Comparison of ENCODE assay signal across 18 cellular contexts in the genomic region with DNA sequence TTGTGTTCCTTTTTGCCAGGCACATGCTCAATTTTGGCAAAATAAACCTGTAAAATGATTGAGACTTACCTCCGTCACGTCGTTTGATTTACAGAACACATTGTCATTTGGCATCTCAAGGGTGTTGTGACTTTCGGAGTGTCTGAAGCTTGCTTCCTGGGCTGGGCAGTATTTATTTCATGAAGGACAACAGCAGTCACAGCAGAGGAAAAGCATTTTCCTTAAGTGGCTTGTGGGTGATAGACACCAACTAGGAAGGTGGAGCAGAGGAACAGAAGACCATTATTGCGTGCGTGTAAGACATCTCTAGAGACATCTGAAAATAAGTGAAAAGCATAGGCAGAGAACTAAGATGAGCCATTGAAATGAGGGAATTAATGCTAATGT.
A peak's percentile ranks its signal among the peaks of the same experiment; 100 is the strongest.
DNase-seq lines count a peak whose midpoint lies in the region; TF ChIP-seq lines count a peak whose summit lies in the region.
"Had no signal": no experiment of that assay in that cellular context is flagged by ENCODE, and none has a peak within 500 bp of the region (broad histone marks: within the 10 kb centered on the region; RNA-seq: fewer than 3 reads in every experiment).

No MANE protein-coding gene starts in this region.

- H3K9me3 ChIP-seq in endodermal cell (ENCODE audit: control insufficient read depth, low read length) = peaks cover 23% of the 10 kb centered on the region
- H3K9me3 ChIP-seq in iPS-20b (ENCODE audit: insufficient read depth, low read depth, low read length) = no peaks in the 10 kb centered on the region
- H3K9me3 ChIP-seq in trophoblast cell (ENCODE audit: insufficient read depth, low read depth, low read length) = no peaks in the 10 kb centered on the region
- H3K9me3 ChIP-seq: MG63 had no signal

- H3K14ac ChIP-seq in trophoblast cell (ENCODE audit: low read length) = no peak overlapping the region

- peak overlapping the region; percentile 25 for H3K27ac ChIP-seq in endodermal cell (ENCODE audit: low read depth, low read length)
- H3K27ac ChIP-seq in iPS-20b (ENCODE audit: low read length) = peak overlapping the region; percentile 77
- H3K27ac ChIP-seq in trophoblast cell (ENCODE audit: low read depth, low read length) = no peak overlapping the region
- H3K27ac ChIP-seq: GM23248 had no signal

- H4K8ac ChIP-seq in trophoblast cell (ENCODE audit: low read depth, low read length) = no peak overlapping the region

- no peak overlapping the region for H2BK12ac ChIP-seq in trophoblast cell (ENCODE audit: low read length)

- H3K4me1 Mint-ChIP-seq in HFFc6 (ENCODE audit: low read depth) (peaks cover 10% of the 10 kb centered on the region), endodermal cell (peaks cover 54% of the 10 kb centered on the region), progenitor cell of endocrine pancreas (ENCODE audit: low read depth) (peaks cover 11% of the 10 kb centered on the region)

- H3K9ac ChIP-seq in endodermal cell (ENCODE audit: extremely low read depth, low read length, poor library complexity, severe bottlenecking) (no peak overlapping the region), iPS-20b (ENCODE audit: low read depth, low read length) (peak overlapping the region; percentile 76; the same call in 1 of the 2 replicates), trophoblast cell (ENCODE audit: low read length) (no peak overlapping the region)
- H3K9ac ChIP-seq: GM23248 had no signal

- H3K4me2 ChIP-seq in trophoblast cell (ENCODE audit: low read length) = no peak overlapping the region

- no peak overlapping the region for H2BK120ac ChIP-seq in trophoblast cell (ENCODE audit: insufficient read depth, low read length, poor library complexity)

- no peak overlapping the region for H3K18ac ChIP-seq in trophoblast cell (ENCODE audit: low read length)

- no peak overlapping the region for H3K23ac ChIP-seq in trophoblast cell (ENCODE audit: low read length)

- H2AK5ac ChIP-seq in trophoblast cell (ENCODE audit: low read length) = no peak overlapping the region

- no peak overlapping the region for H2AFZ ChIP-seq in trophoblast cell (ENCODE audit: insufficient read depth, low read length, poor library complexity)
- H2AFZ ChIP-seq: GM23248 had no signal

- no peak for DNase-seq in HFFc6
- peak; percentile 57 for DNase-seq in endodermal cell
- DNase-seq in progenitor cell of endocrine pancreas (ENCODE audit: low spot score, unreplicated experiment) = no peak
- DNase-seq in DMS114 treated with DMSO at 0.1 percent for 48 hours (lab: John Stamatoyannopoulos, UW; ENCODE audit: unreplicated experiment) = no peak
- no peak for DNase-seq in occipital lobe (lab: John Stamatoyannopoulos, UW)
- DNase-seq in trophoblast cell = no peak
- DNase-seq in NOMO-1 treated with DMSO at 0.1 percent for 48 hours (lab: John Stamatoyannopoulos, UW; ENCODE audit: unreplicated experiment) = no peak
- DNase-seq: C1 segment of cervical spinal cord, DMS79, GM23248, Kasumi-1, MG63, NCI-H1048, NCI-H1436 treated with DMSO at 0.1 percent for 48 hours, NCI-H2029, NCI-H345, NCI-H524 treated with DMSO at 0.1 percent for 48 hours had no signal

- H2BK5ac ChIP-seq in trophoblast cell (ENCODE audit: low read depth, low read length, poor library complexity) = no peak overlapping the region

- H3K36me3 Mint-ChIP-seq in HFFc6 (ENCODE audit: low read depth) (no peaks in the 10 kb centered on the region), endodermal cell (ENCODE audit: low read depth) (peaks cover 4% of the 10 kb centered on the region), progenitor cell of endocrine pancreas (ENCODE audit: insufficient read depth) (no peaks in the 10 kb centered on the region)

- no peak overlapping the region for H3K4ac ChIP-seq in trophoblast cell (ENCODE audit: low read depth, low read length)

- TF ChIP-seq CTCF in HFFc6 (IDR thresholded peaks at IDR 0.05) (no peak), endodermal cell (conservative IDR thresholded peaks at IDR 0.05) (no peak), progenitor cell of endocrine pancreas (IDR thresholded peaks at IDR 0.05; ENCODE audit: unreplicated experiment) (no peak)

- H3K27ac Mint-ChIP-seq in HFFc6 (no peak overlapping the region), endodermal cell (peak overlapping the region; percentile 95), progenitor cell of endocrine pancreas (peak overlapping the region; percentile 15)

- H3K79me1 ChIP-seq in trophoblast cell (ENCODE audit: low read length) = no peaks in the 10 kb centered on the region

- H3K27me3 Mint-ChIP-seq in HFFc6 (ENCODE audit: insufficient read depth) = peaks cover 5% of the 10 kb centered on the region
- peaks cover 13% of the 10 kb centered on the region for H3K27me3 Mint-ChIP-seq in endodermal cell (ENCODE audit: insufficient read depth)
- H3K27me3 Mint-ChIP-seq in progenitor cell of endocrine pancreas = no peaks in the 10 kb centered on the region

- H3K4me3 Mint-ChIP-seq in HFFc6 (peak overlapping the region; percentile 12), endodermal cell (peak overlapping the region; percentile 13), progenitor cell of endocrine pancreas (ENCODE audit: low read depth) (no peak overlapping the region)

- 33 to 55% methylated on average over 6 of the region's 6 CpGs for WGBS in endodermal cell (ENCODE audit: insufficient coverage in 1 of 2, insufficient read length in 1 of 2), 2 experiments
- WGBS in trophoblast cell (ENCODE audit: extremely low coverage, insufficient coverage, insufficient read length) = no CpG with 5 or more reads among the region's 6 CpGs

- no peak overlapping the region for H4K12ac ChIP-seq in trophoblast cell (ENCODE audit: low read depth, low read length)

- H3K4me3 ChIP-seq in endodermal cell (ENCODE audit: low read length) = peak overlapping the region; percentile 31
- peak overlapping the region; percentile 55 for H3K4me3 ChIP-seq in iPS-20b (ENCODE audit: low read length)
- no peak overlapping the region for H3K4me3 ChIP-seq in trophoblast cell (ENCODE audit: low read depth, low read length)
- H3K4me3 ChIP-seq: GM23248, MG63 had no signal

- H3K36me3 ChIP-seq in endodermal cell (ENCODE audit: control insufficient read depth, insufficient read depth, low read length) (no peaks in the 10 kb centered on the region), iPS-20b (ENCODE audit: insufficient read depth, low read depth, low read length) (no peaks in the 10 kb centered on the region), trophoblast cell (ENCODE audit: control insufficient read depth in 1 of 2, insufficient read depth in 2 of 2, low read length in 2 of 2) (no peaks in the 10 kb centered on the region)
- H3K36me3 ChIP-seq: MG63 had no signal

- no peak overlapping the region for H4K91ac ChIP-seq in trophoblast cell (ENCODE audit: low read depth, low read length)

- H3K4me1 ChIP-seq in endodermal cell (ENCODE audit: control insufficient read depth, insufficient read depth, low read length) (peaks cover 18% of the 10 kb centered on the region), iPS-20b (ENCODE audit: insufficient read depth, low read length) (peaks cover 42% of the 10 kb centered on the region), trophoblast cell (ENCODE audit: control insufficient read depth in 1 of 2, insufficient read depth in 2 of 2, low read length in 2 of 2) (no peaks in the 10 kb centered on the region)

- H3K79me2 ChIP-seq in trophoblast cell (ENCODE audit: control insufficient read depth, insufficient read depth, low read length, poor library complexity) = no peaks in the 10 kb centered on the region

- no peaks in the 10 kb centered on the region for H3K27me3 ChIP-seq in endodermal cell (ENCODE audit: control insufficient read depth, insufficient read depth, low read length, poor library complexity, severe bottlenecking)
- no peaks in the 10 kb centered on the region for H3K27me3 ChIP-seq in iPS-20b (ENCODE audit: insufficient read depth, low read length)
- H3K27me3 ChIP-seq in trophoblast cell (ENCODE audit: insufficient read depth, low read length) = no peaks in the 10 kb centered on the region
- H3K27me3 ChIP-seq: MG63 had no signal

- H3K9me3 Mint-ChIP-seq in HFFc6 (no peaks in the 10 kb centered on the region), endodermal cell (peaks cover 3% of the 10 kb centered on the region), progenitor cell of endocrine pancreas (ENCODE audit: low read depth) (no peaks in the 10 kb centered on the region)
